In genomic region chrX:115642895-115643530, GRCh38 we compare ENCODE assay signal across 7 cellular contexts.
A peak's percentile ranks its signal among the peaks of the same experiment; 100 is the strongest.
DNase-seq lines count a peak whose midpoint lies in the region; ATAC-seq and TF ChIP-seq lines count a peak whose summit lies in the region.

No MANE protein-coding gene starts in this region.

- TF ChIP-seq CTCF in GM23338 (conservative IDR thresholded peaks at IDR 0.05; ENCODE audit: low read depth in 2 of 2) (peak; percentile 67 to 90), astrocyte of the spinal cord (IDR thresholded peaks at IDR 0.05; ENCODE audit: low read depth, low read length) (peak; percentile 89)

- H3K27me3 ChIP-seq in GM23338 (ENCODE audit: insufficient read depth) = no peaks in the 10 kb centered on the region

- H3K27ac ChIP-seq in GM23338 (ENCODE audit: low read depth) = 0 out of 2 replicates have a peak overlapping the region, but pooled peaks have one; percentile 55

- no peaks in the 10 kb centered on the region for H3K9me2 ChIP-seq in GM23338 (ENCODE audit: insufficient read depth)

- no peak overlapping the region for H3K4me3 Mint-ChIP-seq in GM23338

- no peaks in the 10 kb centered on the region for H3F3A ChIP-seq in GM23338 (replicated peaks; ENCODE audit: low read depth)

- H3K4me3 ChIP-seq in GM23338 = no peak overlapping the region
- no peak overlapping the region for H3K4me3 ChIP-seq in astrocyte of the spinal cord (ENCODE audit: low read depth, low read length)

- in situ Hi-C loops in astrocyte of the spinal cord (cut with HindIII; ENCODE audit: low sequenced_read_pairs) = no loop called here

- H3K9me3 Mint-ChIP-seq in GM23338 = no peaks in the 10 kb centered on the region

- no peaks in the 10 kb centered on the region; the same call in 1 of the 2 replicates for H3K36me3 ChIP-seq in GM23338 (ENCODE audit: insufficient read depth)

- H3K27me3 Mint-ChIP-seq in GM23338 (ENCODE audit: insufficient read depth, low read depth, poor library complexity) = peaks cover 2% of the 10 kb centered on the region

- H4K20me1 ChIP-seq in GM23338 (replicated peaks; ENCODE audit: insufficient read depth) = no peaks in the 10 kb centered on the region

- no peak overlapping the region for H2AFZ ChIP-seq in GM23338

- no peak for ATAC-seq in GM23338

- peak; percentile 39 for DNase-seq in DMS114 treated with DMSO at 0.1 percent for 48 hours (lab: John Stamatoyannopoulos, UW; ENCODE audit: unreplicated experiment)
- DNase-seq in GM23338 (ENCODE audit: low spot score) = peak; percentile 34
- peak; percentile 7 for DNase-seq in NCI-H774 (lab: John Stamatoyannopoulos, UW)
- DNase-seq in astrocyte of the spinal cord (ENCODE audit: low read depth, low spot score) = peak; percentile 84
- peak; percentile 72 for DNase-seq in inferior parietal cortex (ENCODE audit: extremely low spot score)
- DNase-seq in stimulated activated CD8-positive, alpha-beta memory T cell treated with anti-CD3 and anti-CD28 coated beads, Interleukin-4, amount 100 ng/mL, for 48 hours = peak; percentile 28
- DNase-seq in ecto neural progenitor cell (ENCODE audit: low spot score) = no peak

- H3K36me3 Mint-ChIP-seq in GM23338 (ENCODE audit: low read depth) = peaks cover 56% of the 10 kb centered on the region

- H3K4me2 ChIP-seq in GM23338 = no peak overlapping the region

- no peak overlapping the region for H3K27ac Mint-ChIP-seq in GM23338

- peaks cover 22% of the 10 kb centered on the region for H3K4me1 Mint-ChIP-seq in GM23338

- peaks cover 6% of the 10 kb centered on the region for H3K4me1 ChIP-seq in GM23338 (ENCODE audit: insufficient read depth)

- no peaks in the 10 kb centered on the region for H3K79me2 ChIP-seq in GM23338 (replicated peaks; ENCODE audit: insufficient read depth)

TF ChIP-seq in GM23338, 12 proteins besides CTCF, POLR2A, EP300 and RAD21:
- TF ChIP-seq ZNF462 (CRISPR knock-in tag; IDR thresholded peaks at IDR 0.05) = no peak
- no peak for TF ChIP-seq JUNB (IDR thresholded peaks at IDR 0.05; ENCODE audit: unreplicated experiment)
- no peak for TF ChIP-seq ZNF331 (CRISPR knock-in tag; IDR thresholded peaks at IDR 0.05; ENCODE audit: low read depth)
- no peak for TF ChIP-seq EZH2phosphoT487 (IDR thresholded peaks at IDR 0.05; ENCODE audit: unreplicated experiment)
- TF ChIP-seq EZH2 (IDR thresholded peaks at IDR 0.05; ENCODE audit: low read depth, unreplicated experiment) = no peak
- no peak for TF ChIP-seq CREB1 (CRISPR knock-in tag; IDR thresholded peaks at IDR 0.05; ENCODE audit: low read depth)
- TF ChIP-seq POLR2AphosphoS5 (IDR thresholded peaks at IDR 0.05; ENCODE audit: low read depth) = no peak
- TF ChIP-seq STAT1 (IDR thresholded peaks at IDR 0.05; ENCODE audit: unreplicated experiment) = no peak
- no peak for TF ChIP-seq NANOG (IDR thresholded peaks at IDR 0.05; ENCODE audit: borderline replicate concordance)
- no peak for TF ChIP-seq ETS1 (IDR thresholded peaks at IDR 0.05)
- no peak for TF ChIP-seq REST (IDR thresholded peaks at IDR 0.05; ENCODE audit: unreplicated experiment)
- no peak for TF ChIP-seq ZNF114 (CRISPR knock-in tag; IDR thresholded peaks at IDR 0.05)
